8 cellular contexts compared by ENCODE assay signal in genomic region chr14:52949711-52950409, GRCh38.
DNase-seq lines count a peak whose midpoint lies in the region; ATAC-seq and TF ChIP-seq lines count a peak whose summit lies in the region.

No MANE protein-coding gene starts in this region.

- H3K9ac ChIP-seq in SU-DHL-6 (ENCODE audit: low read length) (peak overlapping the region; percentile 38; the same call in 1 of the 2 replicates), muscle layer of colon (ENCODE audit: low read length) (peak overlapping the region; percentile 78)

- H3K9me2 ChIP-seq in SU-DHL-6 (replicated peaks; ENCODE audit: insufficient read depth, low read length), result no peaks in the 10 kb centered on the region

- peak overlapping the region; percentile 58 for H3K4me3 ChIP-seq in SU-DHL-6 (ENCODE audit: insufficient read depth, low read length, poor library complexity, severe bottlenecking)
- H3K4me3 ChIP-seq in epithelial cell of esophagus (ENCODE audit: low read length), result peak overlapping the region; percentile 72
- H3K4me3 ChIP-seq in muscle layer of colon (ENCODE audit: low read depth in 1 of 2, low read length in 2 of 2), result peak overlapping the region; percentile 91 to 93

- H3K4me2 ChIP-seq in SU-DHL-6 (ENCODE audit: low read depth, low read length, poor library complexity, severe bottlenecking), result peak overlapping the region; percentile 79

- no peaks in the 10 kb centered on the region for H3K9me3 ChIP-seq in SU-DHL-6 (ENCODE audit: insufficient read depth, low read length)
- no peaks in the 10 kb centered on the region for H3K9me3 ChIP-seq in muscle layer of colon (ENCODE audit: low read length)

- H3K27ac ChIP-seq in SU-DHL-6 (ENCODE audit: low read depth, low read length), result no peak overlapping the region
- H3K27ac ChIP-seq in muscle layer of colon (ENCODE audit: low read depth, low read length), result peak overlapping the region; percentile 100

- H2AFZ ChIP-seq in SU-DHL-6 (ENCODE audit: low read depth, low read length, severe bottlenecking), result peak overlapping the region; percentile 61

- TF ChIP-seq CTCF in SU-DHL-6 (IDR thresholded peaks at IDR 0.05; ENCODE audit: insufficient read depth, low read length, poor library complexity, severe bottlenecking) (no peak), epithelial cell of esophagus (IDR thresholded peaks at IDR 0.05; ENCODE audit: insufficient read depth, low read depth, low read length, missing control alignments) (no peak)

- DNase-seq in activated CD4-positive, alpha-beta T cell treated with anti-CD3 and anti-CD28 coated beads for 48 hours, result peak; percentile 14
- no peak for DNase-seq in activated CD4-positive, alpha-beta T cell treated with anti-CD3 and anti-CD28 coated beads for 1 hour
- peak; percentile 62 for DNase-seq in epithelial cell of esophagus (ENCODE audit: low read depth)
- no peak for DNase-seq in Kasumi-1 (lab: John Stamatoyannopoulos, UW)
- DNase-seq in stimulated activated CD4-positive, alpha-beta T cell treated with anti-CD3 and anti-CD28 coated beads, Interleukin-1b, Interleukin-23, amount 100 ng/mL, for 48 hours, result no peak

- H3K79me2 ChIP-seq in SU-DHL-6 (ENCODE audit: insufficient read depth, low read length), result no peaks in the 10 kb centered on the region

- no peaks in the 10 kb centered on the region for H3K36me3 ChIP-seq in SU-DHL-6 (ENCODE audit: low read length)
- H3K36me3 ChIP-seq in muscle layer of colon (ENCODE audit: insufficient read depth, low read length), result no peaks in the 10 kb centered on the region

- H3F3A ChIP-seq in SU-DHL-6 (ENCODE audit: insufficient read depth), result no peaks in the 10 kb centered on the region

- ATAC-seq in HG03457 (IDR thresholded peaks at IDR 0.05; ENCODE audit: unreplicated experiment), result no peak

- H4K20me1 ChIP-seq in SU-DHL-6 (ENCODE audit: low read depth, low read length), result no peaks in the 10 kb centered on the region

- peaks cover 41% of the 10 kb centered on the region for H3K4me1 ChIP-seq in muscle layer of colon (ENCODE audit: insufficient read depth, low read length)

- H3K27me3 ChIP-seq in SU-DHL-6 (ENCODE audit: low read length) (no peaks in the 10 kb centered on the region), muscle layer of colon (ENCODE audit: control insufficient read depth in 1 of 2, insufficient read depth in 2 of 2, low read length in 2 of 2) (no peaks in the 10 kb centered on the region)

Comparison
In these comparisons a context has a peak if more than half of its experiments do, and no peak if none do; other contexts are left out.
1. DNase-seq: peak in activated CD4-positive, alpha-beta T cell treated with anti-CD3 and anti-CD28 coated beads for 48 hours (single experiment) and epithelial cell of esophagus (single experiment); none in activated CD4-positive, alpha-beta T cell treated with anti-CD3 and anti-CD28 coated beads for 1 hour (single experiment), Kasumi-1 (0 of 2) and stimulated activated CD4-positive, alpha-beta T cell treated with anti-CD3 and anti-CD28 coated beads, Interleukin-1b, Interleukin-23, amount 100 ng/mL, for 48 hours (single experiment).
2. Peak in every context shown above with its lines, with median percentiles within 50 percentile points of each other: H3K4me3 ChIP-seq.